ENCODE assay signal across 8 cellular contexts in the genomic region with DNA sequence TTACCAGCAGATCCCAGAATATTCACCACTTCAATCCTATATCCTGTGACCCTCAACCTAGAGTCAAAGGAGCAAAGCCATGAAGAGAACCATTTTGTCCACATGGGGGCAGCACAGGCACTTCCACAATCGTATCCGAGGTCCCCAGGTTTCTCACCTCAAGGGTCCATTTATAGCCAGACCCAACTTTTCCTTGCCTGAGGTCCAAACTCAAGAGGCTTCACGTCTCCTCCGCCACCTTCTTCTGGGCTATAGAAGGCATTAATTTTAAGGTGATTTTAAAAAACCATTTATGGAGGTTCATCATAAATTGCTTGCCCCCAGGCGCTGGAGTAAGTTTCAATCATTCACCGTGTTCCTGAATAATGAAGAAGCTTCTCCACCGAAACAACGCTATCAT.
DNase-seq lines count a peak whose midpoint lies in the region; ATAC-seq lines count a peak whose summit lies in the region.

No MANE protein-coding gene starts in this region.

- peak; percentile 75 for DNase-seq in EH (ENCODE audit: low read depth)
- peak; percentile 64 for DNase-seq in KG1 (lab: John Stamatoyannopoulos, UW)
- peak; percentile 47 to 50 for DNase-seq in SHP77 (lab: John Stamatoyannopoulos, UW)
- peak; percentile 39 for DNase-seq in activated effector memory CD4-positive, alpha-beta T cell treated with Interleukin-2 at 50 U/mL for 16 hours
- DNase-seq in glomerular endothelial cell (ENCODE audit: extremely low read depth, low read depth, low spot score) = peak; percentile 29
- DNase-seq in retina = peak; percentile 54
- DNase-seq in cerebellar nuclear complex (lab: John Stamatoyannopoulos, UW) = no peak

- ATAC-seq in GM21528 (IDR thresholded peaks at IDR 0.05; ENCODE audit: low FRiP score, unreplicated experiment) = peak; percentile 72

Comparison
In these comparisons a context has a peak if more than half of its experiments do, and no peak if none do; other contexts are left out.
1. DNase-seq: peak in EH (single experiment), KG1 (single experiment), SHP77 (2 of 2), activated effector memory CD4-positive, alpha-beta T cell treated with Interleukin-2 at 50 U/mL for 16 hours (single experiment), glomerular endothelial cell (single experiment) and retina (single experiment); none in cerebellar nuclear complex (0 of 2).